In genomic region chr17:80842456-80843053, GRCh38 we compare ENCODE assay signal across 17 cellular contexts.
A peak's percentile ranks its signal among the peaks of the same experiment; 100 is the strongest.
DNase-seq lines count a peak whose midpoint lies in the region; ATAC-seq and TF ChIP-seq lines count a peak whose summit lies in the region.
"Had no signal": no experiment of that assay in that cellular context is flagged by ENCODE, and none has a peak within 500 bp of the region (broad histone marks: within the 10 kb centered on the region; RNA-seq: fewer than 3 reads in every experiment).

No MANE protein-coding gene starts in this region.

- TF ChIP-seq CTCF in IMR-90 (conservative IDR thresholded peaks at IDR 0.05; ENCODE audit: low read depth, low read length) (no peak), WTC11 (IDR thresholded peaks at IDR 0.05) (no peak)

- no peak overlapping the region for H3K27ac ChIP-seq in IMR-90 (ENCODE audit: insufficient read depth, low read length)
- H3K27ac ChIP-seq: pancreas, right lobe of liver, RWPE1, testis had no signal

- intact Hi-C loops in activated CD4-positive, alpha-beta T cell treated with anti-CD3 and anti-CD28 coated beads for 36 hours (cut with DNase I, micrococcal nuclease) = no loop called here
- intact Hi-C loops in IMR-90 (cut with micrococcal nuclease) (no loop called here), cardiac septum (cut with DNase I) (no loop called here)

- no peak overlapping the region for H2AK9ac ChIP-seq in IMR-90 (replicated peaks; ENCODE audit: low read depth, low read length, poor library complexity)

- H4K5ac ChIP-seq in IMR-90 (ENCODE audit: low read depth, low read length) = no peak overlapping the region

- no peak for TF ChIP-seq RAD21 in IMR-90 (IDR thresholded peaks at IDR 0.05; ENCODE audit: low read length)

- peaks cover 26% of the 10 kb centered on the region for H3K4me1 Mint-ChIP-seq in activated CD4-positive, alpha-beta T cell treated with anti-CD3 and anti-CD28 coated beads for 36 hours
- H3K4me1 Mint-ChIP-seq in WTC11 = peaks cover 13% of the 10 kb centered on the region
- H3K4me1 Mint-ChIP-seq in naive thymus-derived CD8-positive, alpha-beta T cell = peaks cover 16 to 28% (median 23%) of the 10 kb centered on the region in 4 donors

- no TSS peak for BruUV-seq in IMR-90 (replicated peaks; lab: Mats Ljungman, UMichigan)

- dilution Hi-C loops in IMR-90 (cut with HindIII; ENCODE audit: low sequenced_read_pairs, unreplicated experiment) = no loop called here

- peak overlapping the region; percentile 42 for H3K27ac Mint-ChIP-seq in activated CD4-positive, alpha-beta T cell treated with anti-CD3 and anti-CD28 coated beads for 36 hours
- peak overlapping the region; percentile 51 for H3K27ac Mint-ChIP-seq in WTC11
- peak overlapping the region in 6 of 10 donors; percentile 0 to 63 (median 38) for H3K27ac Mint-ChIP-seq in naive thymus-derived CD8-positive, alpha-beta T cell

- POLR2A ChIA-PET in activated CD4-positive, alpha-beta T cell treated with anti-CD3 and anti-CD28 coated beads for 36 hours (lab: Charles Lee) = no interaction called here
- POLR2A ChIA-PET in IMR-90 (lab: Charles Lee; ENCODE audit: unreplicated experiment) (no interaction called here), WTC11 (lab: Charles Lee) (no interaction called here)
- POLR2A ChIA-PET in naive thymus-derived CD8-positive, alpha-beta T cell (lab: Charles Lee) = interaction anchor here (0.7 to 1.7 kb wide), 2 partner anchors 16 to 17 kb away, joined by 3 read pairs; no protein-coding TSS in a partner anchor

- no peaks in the 10 kb centered on the region for H3K4me1 ChIP-seq in IMR-90 (ENCODE audit: control insufficient read depth, insufficient read depth, low read length)
- H3K4me1 ChIP-seq: pancreas, right lobe of liver, testis had no signal

- H3K18ac ChIP-seq in IMR-90 (ENCODE audit: low read depth, low read length) = no peak overlapping the region

- H2AK5ac ChIP-seq in IMR-90 (ENCODE audit: low read depth, low read length) = peak overlapping the region; percentile 66; the same call in 1 of the 2 replicates

- 77% methylated on average over 10 of the region's 16 CpGs; no CpG with 5 or more reads in 1 of the 2 experiments for WGBS in IMR-90 (ENCODE audit: extremely low coverage in 2 of 2, insufficient read length in 1 of 2), 2 experiments

- H3K27me3 Mint-ChIP-seq in activated CD4-positive, alpha-beta T cell treated with anti-CD3 and anti-CD28 coated beads for 36 hours = no peaks in the 10 kb centered on the region
- H3K27me3 Mint-ChIP-seq in WTC11 (ENCODE audit: low read depth) = no peaks in the 10 kb centered on the region
- H3K27me3 Mint-ChIP-seq in naive thymus-derived CD8-positive, alpha-beta T cell = no peaks in the 10 kb centered on the region

- H3K36me3 Mint-ChIP-seq in activated CD4-positive, alpha-beta T cell treated with anti-CD3 and anti-CD28 coated beads for 36 hours (ENCODE audit: low read depth) = peaks cover 24% of the 10 kb centered on the region
- H3K36me3 Mint-ChIP-seq in WTC11 = peaks cover 8% of the 10 kb centered on the region
- H3K36me3 Mint-ChIP-seq in naive thymus-derived CD8-positive, alpha-beta T cell = peaks cover 0 to 23% (median 9%) of the 10 kb centered on the region in 3 donors

- H3K56ac ChIP-seq in IMR-90 (ENCODE audit: extremely low read depth, insufficient read depth, low read length) = no peak overlapping the region

- H3K4ac ChIP-seq in IMR-90 (ENCODE audit: low read depth, low read length) = peak overlapping the region; percentile 47

- H3K4me3 ChIP-seq in IMR-90 (ENCODE audit: insufficient read depth, low read depth, low read length) = no peak overlapping the region
- H3K4me3 ChIP-seq: pancreas, right lobe of liver, testis had no signal

- H3K23ac ChIP-seq in IMR-90 (ENCODE audit: low read depth, low read length) = no peak overlapping the region

- H4K8ac ChIP-seq in IMR-90 (ENCODE audit: low read depth in 2 of 2, low read length in 2 of 2) = peak overlapping the region in 1 of 2 experiments; percentile 60; a peak in 1 of 4 replicates

- H4K20me1 ChIP-seq in IMR-90 (ENCODE audit: insufficient read depth, low read length) = no peaks in the 10 kb centered on the region

- TF ChIP-seq POLR2A in IMR-90 (IDR thresholded peaks at IDR 0.05; ENCODE audit: low read depth, low read length) = no peak

- no peak overlapping the region for H3K4me3 Mint-ChIP-seq in activated CD4-positive, alpha-beta T cell treated with anti-CD3 and anti-CD28 coated beads for 36 hours
- H3K4me3 Mint-ChIP-seq in WTC11 = no peak overlapping the region
- no peak overlapping the region for H3K4me3 Mint-ChIP-seq in naive thymus-derived CD8-positive, alpha-beta T cell

- no peak overlapping the region for H2BK15ac ChIP-seq in IMR-90 (ENCODE audit: low read depth, low read length)

- no peaks in the 10 kb centered on the region for H3K27me3 ChIP-seq in IMR-90 (ENCODE audit: control insufficient read depth, insufficient read depth, low read length)
- H3K27me3 ChIP-seq: pancreas, right lobe of liver, testis had no signal

- in situ Hi-C loops in IMR-90 (cut with MboI; ENCODE audit: low sequenced_read_pairs) = no loop called here

- no peak for ATAC-seq in activated CD4-positive, alpha-beta T cell treated with anti-CD3 and anti-CD28 coated beads for 36 hours
- ATAC-seq in IMR-90 (ENCODE audit: low read depth) (no peak), WTC11 (no peak)
- no peak for ATAC-seq in naive thymus-derived CD8-positive, alpha-beta T cell
- ATAC-seq: pancreas, right lobe of liver had no signal

- no peak overlapping the region for H3K4me2 ChIP-seq in IMR-90 (ENCODE audit: low read depth, low read length)

- H2BK20ac ChIP-seq in IMR-90 (ENCODE audit: low read depth, low read length) = no peak overlapping the region

- H3K9me1 ChIP-seq in IMR-90 (ENCODE audit: insufficient read depth, low read length) = peaks cover 3% of the 10 kb centered on the region; the same call in 1 of the 2 replicates

- no peaks in the 10 kb centered on the region; a peak in 1 of 4 replicates for H3K79me1 ChIP-seq in IMR-90 (ENCODE audit: low read depth in 1 of 2, low read length in 2 of 2)

- no peak overlapping the region for H2BK5ac ChIP-seq in IMR-90 (ENCODE audit: low read depth, low read length, poor library complexity, severe bottlenecking)

- no peak overlapping the region for H3K9ac ChIP-seq in IMR-90 (ENCODE audit: low read depth, low read length)

- peaks cover 14% of the 10 kb centered on the region for H3K36me3 ChIP-seq in IMR-90 (ENCODE audit: control insufficient read depth, insufficient read depth, low read length)
- H3K36me3 ChIP-seq: right lobe of liver had no signal

- H3K9me3 ChIP-seq in IMR-90 (ENCODE audit: control insufficient read depth, insufficient read depth, low read length) = no peaks in the 10 kb centered on the region
- H3K9me3 ChIP-seq: pancreas, right lobe of liver, testis had no signal

- peak overlapping the region; percentile 47 for H2AFZ ChIP-seq in IMR-90 (replicated peaks; ENCODE audit: low read length, poor library complexity)

- no peak overlapping the region; the same call in 1 of the 2 replicates for H2BK120ac ChIP-seq in IMR-90 (ENCODE audit: low read depth, low read length)

- H3K14ac ChIP-seq in IMR-90 (replicated peaks; ENCODE audit: low read depth, low read length) = 0 out of 2 replicates have a peak overlapping the region, but pooled peaks have one; percentile 39

- CTCF ChIA-PET in activated CD4-positive, alpha-beta T cell treated with anti-CD3 and anti-CD28 coated beads for 36 hours (lab: Charles Lee) = no interaction called here
- CTCF ChIA-PET in IMR-90 (lab: Yijun Ruan, JAX) = interaction anchor here (0.7 kb wide), 1 partner anchor 9 kb away, joined by 3 read pairs; no protein-coding TSS in a partner anchor
- CTCF ChIA-PET in WTC11 (lab: Charles Lee) = interaction anchor here (1.2 kb wide), 1 partner anchor 57 kb away, joined by 3 read pairs; no protein-coding TSS in a partner anchor

- no peak for DNase-seq in activated CD4-positive, alpha-beta T cell treated with anti-CD3 and anti-CD28 coated beads for 36 hours
- no peak for DNase-seq in activated CD4-positive, alpha-beta T cell treated with anti-CD3 and anti-CD28 coated beads for 48 hours
- no peak for DNase-seq in IMR-90
- no peak for DNase-seq in WTC11 (ENCODE audit: low spot score)
- DNase-seq in naive thymus-derived CD8-positive, alpha-beta T cell = no peak
- no peak for DNase-seq in cardiac septum (ENCODE audit: low spot score)
- no peak for DNase-seq in activated CD4-positive, CD25-positive, alpha-beta regulatory T cell treated with anti-CD3 and anti-CD28 coated beads, Interleukin-2, amount 50 U/mL, for 72 hours
- no peak for DNase-seq in SKM-1 treated with dmso at 0.1 percent for 144 hours (lab: John Stamatoyannopoulos, UW; ENCODE audit: unreplicated experiment)
- DNase-seq: aorta; central memory CD4-positive, alpha-beta T cell; foreskin fibroblast; NCI-H2081; NCI-H510A treated with DMSO at 0.1 percent for 48 hours; testis had no signal

- H3K9me3 Mint-ChIP-seq in activated CD4-positive, alpha-beta T cell treated with anti-CD3 and anti-CD28 coated beads for 36 hours (ENCODE audit: low read depth) = no peaks in the 10 kb centered on the region
- no peaks in the 10 kb centered on the region for H3K9me3 Mint-ChIP-seq in WTC11
- H3K9me3 Mint-ChIP-seq in naive thymus-derived CD8-positive, alpha-beta T cell = no peaks in the 10 kb centered on the region

- no peak overlapping the region; the same call in 1 of the 2 replicates for H4K91ac ChIP-seq in IMR-90 (ENCODE audit: insufficient read depth, low read depth, low read length)

TF ChIP-seq in IMR-90, 13 proteins besides CTCF, POLR2A, EP300 and RAD21:
- no peak for TF ChIP-seq NFE2L2 (IDR thresholded peaks at IDR 0.05; ENCODE audit: low read depth, low read length)

TF ChIP-seq in WTC11, 78 proteins besides CTCF, POLR2A, EP300 and RAD21 (continues in another document):
- TF ChIP-seq CDX4 (CRISPR knock-in tag; IDR thresholded peaks at IDR 0.05; ENCODE audit: borderline replicate concordance) = no peak
- no peak for TF ChIP-seq MYBL2 (CRISPR knock-in tag; IDR thresholded peaks at IDR 0.05)
- TF ChIP-seq NFYB (CRISPR knock-in tag; conservative IDR thresholded peaks at IDR 0.05; ENCODE audit: low read depth) = no peak
- no peak for TF ChIP-seq ZNF219 (CRISPR knock-in tag; IDR thresholded peaks at IDR 0.05; ENCODE audit: borderline replicate concordance)
- TF ChIP-seq ZBTB21 (CRISPR knock-in tag; IDR thresholded peaks at IDR 0.05; ENCODE audit: borderline replicate concordance) = no peak
